Comparison of ENCODE assay signal across 20 cellular contexts in genomic region chr2:5401258-5401657, GRCh38.
DNase-seq lines count a peak whose midpoint lies in the region; ATAC-seq and TF ChIP-seq lines count a peak whose summit lies in the region.
"Had no signal": no experiment of that assay in that cellular context is flagged by ENCODE, and none has a peak within 500 bp of the region (broad histone marks: within the 10 kb centered on the region; RNA-seq: fewer than 3 reads in every experiment).

No MANE protein-coding gene starts in this region.

- peak overlapping the region; percentile 27; the same call in 1 of the 2 replicates for H3K27ac ChIP-seq in WERI-Rb-1
- H3K27ac ChIP-seq: 22Rv1, BLaER1, C4-2B had no signal

- peaks cover 7% of the 10 kb centered on the region for H3K27me3 Mint-ChIP-seq in mesothelial cell of epicardium (ENCODE audit: low read depth)
- H3K27me3 Mint-ChIP-seq in WTC11 (ENCODE audit: low read depth) = peaks cover 9% of the 10 kb centered on the region
- no peaks in the 10 kb centered on the region for H3K27me3 Mint-ChIP-seq in Caco-2 (ENCODE audit: insufficient read depth, unreplicated experiment)
- H3K27me3 Mint-ChIP-seq: B cell; CD4-positive, CD25-positive, alpha-beta regulatory T cell had no signal

- no peak for DNase-seq in WERI-Rb-1
- DNase-seq in choroid plexus epithelial cell (ENCODE audit: low read depth) = peak; percentile 30
- DNase-seq in mesothelial cell of epicardium (ENCODE audit: low spot score in 2 of 2, unreplicated experiment in 2 of 2) = no peak
- DNase-seq in smooth muscle cell of the brain vasculature (ENCODE audit: low read depth, low spot score) = peak; percentile 7
- DNase-seq in WTC11 (ENCODE audit: low spot score) = no peak
- no peak for DNase-seq in Caco-2
- DNase-seq: CD4-positive, CD25-positive, alpha-beta regulatory T cell; CD8-positive, alpha-beta T cell; DMS 273 treated with DMSO at 0.1 percent for 48 hours; DMS79 treated with DMSO at 0.1 percent for 48 hours; GF-D8; HFFc6 had no signal

- BruUV-seq in Caco-2 (replicated peaks; lab: Mats Ljungman, UMichigan) = no TSS peak

- no peaks in the 10 kb centered on the region for H3K4me1 ChIP-seq in Caco-2
- H3K4me1 ChIP-seq: BLaER1, HAP-1 had no signal

- H3K27ac Mint-ChIP-seq in mesothelial cell of epicardium = peak overlapping the region; percentile 10
- H3K27ac Mint-ChIP-seq in WTC11 = no peak overlapping the region
- no peak overlapping the region for H3K27ac Mint-ChIP-seq in Caco-2 (ENCODE audit: unreplicated experiment)
- H3K27ac Mint-ChIP-seq: B cell; CD4-positive, CD25-positive, alpha-beta regulatory T cell; CD8-positive, alpha-beta T cell; GM23338; HFFc6 had no signal

- no peak for TF ChIP-seq CTCF in WERI-Rb-1 (IDR thresholded peaks at IDR 0.05; ENCODE audit: low read depth, low read length)
- TF ChIP-seq CTCF in choroid plexus epithelial cell (conservative IDR thresholded peaks at IDR 0.05; ENCODE audit: low read depth, low read length) = no peak
- TF ChIP-seq CTCF in mesothelial cell of epicardium (IDR thresholded peaks at IDR 0.05; ENCODE audit: unreplicated experiment) = no peak
- no peak for TF ChIP-seq CTCF in WTC11 (IDR thresholded peaks at IDR 0.05)
- no peak for TF ChIP-seq CTCF in Caco-2 (IDR thresholded peaks at IDR 0.05; ENCODE audit: insufficient read depth in 1 of 2, low read depth in 1 of 2, low read length in 1 of 2, severe bottlenecking in 1 of 2, unreplicated experiment in 1 of 2)

- H3K4me3 Mint-ChIP-seq in mesothelial cell of epicardium (no peak overlapping the region), WTC11 (no peak overlapping the region), Caco-2 (ENCODE audit: unreplicated experiment) (no peak overlapping the region)
- H3K4me3 Mint-ChIP-seq: B cell; CD4-positive, CD25-positive, alpha-beta regulatory T cell; CD8-positive, alpha-beta T cell; GM23338; HFFc6 had no signal

- ATAC-seq in HG03108 (IDR thresholded peaks at IDR 0.05; ENCODE audit: unreplicated experiment) (no peak), WTC11 (no peak), GM19397 (IDR thresholded peaks at IDR 0.05; ENCODE audit: unreplicated experiment) (no peak)
- ATAC-seq: CD8-positive, alpha-beta T cell; GM23338 had no signal

- H3K27me3 ChIP-seq in WERI-Rb-1 (ENCODE audit: insufficient read depth, low read depth, severe bottlenecking) (no peaks in the 10 kb centered on the region), Caco-2 (replicated peaks; ENCODE audit: control insufficient read depth, insufficient read depth, low read length) (no peaks in the 10 kb centered on the region)
- H3K27me3 ChIP-seq: BLaER1 had no signal

- H3K4me3 ChIP-seq in WERI-Rb-1 (ENCODE audit: low read depth, low read length) (no peak overlapping the region), choroid plexus epithelial cell (ENCODE audit: low read depth, low read length) (no peak overlapping the region), Caco-2 (ENCODE audit: low read depth, low read length) (no peak overlapping the region)
- H3K4me3 ChIP-seq: BLaER1, GM23338, HAP-1 had no signal

- CTCF ChIA-PET in WTC11 (lab: Charles Lee) (no interaction called here), Caco-2 (lab: Charles Lee) (no interaction called here)

- intact Hi-C loops in Caco-2 (cut with micrococcal nuclease; ENCODE audit: unreplicated experiment) = no loop called here

- H3K9me3 Mint-ChIP-seq in mesothelial cell of epicardium (no peaks in the 10 kb centered on the region), WTC11 (peaks cover 84% of the 10 kb centered on the region), Caco-2 (ENCODE audit: unreplicated experiment) (no peaks in the 10 kb centered on the region)
- H3K9me3 Mint-ChIP-seq: CD8-positive, alpha-beta T cell had no signal

- H3K4me1 Mint-ChIP-seq in mesothelial cell of epicardium (peaks cover 32% of the 10 kb centered on the region), WTC11 (no peaks in the 10 kb centered on the region), Caco-2 (ENCODE audit: low read depth, unreplicated experiment) (no peaks in the 10 kb centered on the region)
- H3K4me1 Mint-ChIP-seq: B cell; CD4-positive, CD25-positive, alpha-beta regulatory T cell; GM23338 had no signal

- H3K36me3 ChIP-seq in WERI-Rb-1 (no peaks in the 10 kb centered on the region), Caco-2 (ENCODE audit: control insufficient read depth, insufficient read depth, low read length) (no peaks in the 10 kb centered on the region)
- H3K36me3 ChIP-seq: BLaER1, HAP-1 had no signal

- H3K36me3 Mint-ChIP-seq in mesothelial cell of epicardium (no peaks in the 10 kb centered on the region), WTC11 (peaks cover 67% of the 10 kb centered on the region), Caco-2 (ENCODE audit: insufficient read depth, unreplicated experiment) (no peaks in the 10 kb centered on the region)
- H3K36me3 Mint-ChIP-seq: CD4-positive, CD25-positive, alpha-beta regulatory T cell; CD8-positive, alpha-beta T cell had no signal

- POLR2A ChIA-PET in WTC11 (lab: Charles Lee) (no interaction called here), Caco-2 (lab: Charles Lee) (no interaction called here)

- H3K9me3 ChIP-seq in WERI-Rb-1 (ENCODE audit: severe bottlenecking) = no peaks in the 10 kb centered on the region
- H3K9me3 ChIP-seq in Caco-2 = no peaks in the 10 kb centered on the region
- H3K9me3 ChIP-seq: BLaER1, HAP-1 had no signal

TF ChIP-seq in WTC11, 78 proteins besides CTCF, POLR2A, EP300 and RAD21 (continues in another document):
- TF ChIP-seq ZNF425 (CRISPR knock-in tag; conservative IDR thresholded peaks at IDR 0.05) (no peak), ZNF281 (CRISPR knock-in tag; IDR thresholded peaks at IDR 0.05) (no peak), ARID4B (CRISPR knock-in tag; IDR thresholded peaks at IDR 0.05; ENCODE audit: borderline replicate concordance) (no peak)

Comparison
In these comparisons a context has a peak if more than half of its experiments do, and no peak if none do; other contexts are left out.
1. DNase-seq: peak in choroid plexus epithelial cell (single experiment) and smooth muscle cell of the brain vasculature (single experiment); none in WERI-Rb-1 (single experiment), mesothelial cell of epicardium (0 of 2), WTC11 (single experiment) and Caco-2 (0 of 2).